ENCODE assay signal across 29 cellular contexts in genomic region chr7:158995514-158995913, GRCh38.
"Had no signal": no experiment of that assay in that cellular context is flagged by ENCODE, and none has a peak within 500 bp of the region (broad histone marks: within the 10 kb centered on the region; RNA-seq: fewer than 3 reads in every experiment).

No MANE protein-coding gene starts in this region.

- DNase-seq: colonic mucosa; cortex of kidney; effector CD8-positive, alpha-beta T cell; effector memory CD8-positive, alpha-beta T cell; endodermal cell; erythroblast; esophagus squamous epithelium; foreskin fibroblast; foreskin melanocyte; gastrocnemius medialis; glutamatergic neuron; head of caudate nucleus; heart right ventricle; hippocampal formation; kidney glomerular epithelial cell; left cardiac atrium; left ventricle myocardium superior; lower lobe of right lung; mesenchymal stem cell; mucosa of descending colon; naive B cell had no signal

- FAIRE-seq: endometrium, islet of Langerhans, keratinocyte had no signal

- H3K9me3 ChIP-seq: colonic mucosa, esophagus squamous epithelium, gastrocnemius medialis, lower lobe of right lung had no signal

- H3K27ac ChIP-seq: colonic mucosa, epithelial cell of prostate, esophagus squamous epithelium, gastrocnemius medialis, heart right ventricle, left lung, lower lobe of right lung had no signal

- ATAC-seq: effector memory CD8-positive, alpha-beta T cell; esophagus mucosa; gastrocnemius medialis; left cardiac atrium; left lung; left ventricle myocardium superior; lower lobe of right lung; mucosa of descending colon had no signal

- H3K4me3 ChIP-seq: colonic mucosa, esophagus squamous epithelium, gastrocnemius medialis, heart right ventricle, left lung, lower lobe of right lung, mucosa of descending colon had no signal

- H3K36me3 Mint-ChIP-seq: mesothelial cell of epicardium had no signal

- H3K36me3 ChIP-seq: colonic mucosa, esophagus squamous epithelium, gastrocnemius medialis, heart right ventricle, left lung, lower lobe of right lung had no signal

- H3K4me1 ChIP-seq: colonic mucosa, gastrocnemius medialis, left lung, lower lobe of right lung had no signal

- H3K9me3 Mint-ChIP-seq: dendritic cell treated with granulocyte-macrophage colony-stimulating factor and Interleukin-4, amounts not matched to agents 40 ng/mL and 50 ng/mL, for 4 days had no signal

- H3K4me3 Mint-ChIP-seq: dendritic cell treated with granulocyte-macrophage colony-stimulating factor and Interleukin-4, amounts not matched to agents 40 ng/mL and 50 ng/mL, for 4 days; effector memory CD8-positive, alpha-beta T cell; endodermal cell; mesothelial cell of epicardium; naive B cell had no signal

- H3K27ac Mint-ChIP-seq: dendritic cell treated with granulocyte-macrophage colony-stimulating factor and Interleukin-4, amounts not matched to agents 40 ng/mL and 50 ng/mL, for 4 days; effector memory CD8-positive, alpha-beta T cell; endodermal cell; mesothelial cell of epicardium; naive B cell had no signal
